1 cellular context compared by ENCODE assay signal in the genomic region with DNA sequence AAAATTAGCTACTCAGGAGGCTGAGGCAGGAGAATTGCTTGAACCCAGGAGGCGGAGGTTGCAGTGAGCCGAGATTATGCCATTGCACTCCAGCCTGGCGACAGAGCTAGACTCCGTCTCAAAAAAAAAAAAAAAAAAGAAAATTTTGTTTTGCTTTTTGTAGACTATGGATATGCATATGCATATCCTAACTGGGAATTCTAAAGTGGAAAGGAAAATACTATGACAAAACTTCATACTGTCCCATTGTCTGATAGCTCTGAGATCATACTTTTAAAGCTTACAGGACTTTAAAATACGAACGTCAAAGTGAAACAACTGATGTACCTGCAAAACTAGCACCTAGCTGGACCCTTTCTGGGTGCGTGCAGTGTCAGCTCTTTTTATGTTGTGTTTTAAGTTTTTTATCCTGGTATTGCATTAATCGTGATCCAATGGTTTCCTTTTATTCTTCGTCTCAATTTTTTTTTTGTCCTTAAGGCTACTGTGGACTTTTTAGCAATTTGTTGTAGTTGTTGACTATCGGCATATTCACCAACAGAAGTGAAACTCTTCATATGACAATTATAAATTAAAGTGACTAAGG.
TF ChIP-seq lines count a peak whose summit lies in the region.

No MANE protein-coding gene starts in this region.

TF ChIP-seq in K562, 482 proteins besides CTCF, POLR2A, EP300 and RAD21:
- TF ChIP-seq, protein P1, sequence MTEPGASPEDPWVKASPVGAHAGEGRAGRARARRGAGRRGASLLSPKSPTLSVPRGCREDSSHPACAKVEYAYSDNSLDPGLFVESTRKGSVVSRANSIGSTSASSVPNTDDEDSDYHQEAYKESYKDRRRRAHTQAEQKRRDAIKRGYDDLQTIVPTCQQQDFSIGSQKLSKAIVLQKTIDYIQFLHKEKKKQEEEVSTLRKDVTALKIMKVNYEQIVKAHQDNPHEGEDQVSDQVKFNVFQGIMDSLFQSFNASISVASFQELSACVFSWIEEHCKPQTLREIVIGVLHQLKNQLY (CRISPR knock-in tag; conservative IDR thresholded peaks at IDR 0.05): no peak
- 0 out of 2 replicates have a peak, but pooled peaks have one; percentile 18 for TF ChIP-seq NCOR1 (IDR thresholded peaks at IDR 0.05)
- TF ChIP-seq SMAD2 (IDR thresholded peaks at IDR 0.05; ENCODE audit: low read depth, low read length): no peak
- TF ChIP-seq ZNF316 (IDR thresholded peaks at IDR 0.05): peak; percentile 51; the same call in 1 of the 2 replicates
